In the genomic region with DNA sequence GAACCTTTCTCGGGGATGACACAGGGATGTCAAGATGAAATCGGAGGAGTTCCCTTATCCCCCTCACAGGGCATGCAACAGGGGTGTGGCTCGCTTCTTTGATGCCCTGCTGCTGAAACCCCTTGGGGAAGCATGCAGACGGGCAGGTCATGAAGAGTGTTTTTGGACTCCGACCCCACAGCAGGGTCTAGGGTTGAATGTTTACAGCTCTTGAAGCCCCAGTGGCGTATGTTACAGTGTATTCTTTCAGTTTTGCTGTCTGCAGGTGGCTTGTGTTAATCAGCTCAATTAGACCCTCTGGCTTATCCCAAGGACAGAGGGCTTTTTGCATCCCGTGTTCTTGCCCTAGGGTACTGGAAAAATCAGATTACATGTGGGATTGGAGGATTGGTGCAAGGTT, we compare ENCODE assay signal across 17 cellular contexts.
DNase-seq lines count a peak whose midpoint lies in the region; ATAC-seq, FAIRE-seq and TF ChIP-seq lines count a peak whose summit lies in the region.
"Had no signal": no experiment of that assay in that cellular context is flagged by ENCODE, and none has a peak within 500 bp of the region (broad histone marks: within the 10 kb centered on the region; RNA-seq: fewer than 3 reads in every experiment).

No MANE protein-coding gene starts in this region.

- ATAC-seq in HepG2 (peak; percentile 76), right lobe of liver (no peak)
- ATAC-seq: CD8-positive, alpha-beta T cell; GM23338 had no signal

- no peak overlapping the region for H3K4me3 Mint-ChIP-seq in nephron progenitor cell
- H3K4me3 Mint-ChIP-seq: B cell; CD8-positive, alpha-beta T cell; GM23338; HFFc6 had no signal

- no peaks in the 10 kb centered on the region for H3K36me3 Mint-ChIP-seq in nephron progenitor cell (ENCODE audit: low read depth)
- H3K36me3 Mint-ChIP-seq: CD8-positive, alpha-beta T cell had no signal

- no peaks in the 10 kb centered on the region for H3K9me3 Mint-ChIP-seq in nephron progenitor cell
- H3K9me3 Mint-ChIP-seq: CD8-positive, alpha-beta T cell; GM23338 had no signal

- no peak overlapping the region for H2AFZ ChIP-seq in HepG2 (ENCODE audit: low read length)
- H2AFZ ChIP-seq: GM23338 had no signal

- TF ChIP-seq EP300 in HepG2 (IDR thresholded peaks at IDR 0.05; ENCODE audit: low read depth in 2 of 2, low read length in 2 of 2) (no peak), HepG2 (CRISPR knock-in tag; IDR thresholded peaks at IDR 0.05; ENCODE audit: borderline replicate concordance) (no peak)

- TF ChIP-seq CTCF in HepG2 (CRISPR knock-in tag; IDR thresholded peaks at IDR 0.05) (no peak), right lobe of liver (IDR thresholded peaks at IDR 0.05) (no peak), nephron progenitor cell (IDR thresholded peaks at IDR 0.05) (no peak)

- TF ChIP-seq POLR2A in HepG2 (IDR thresholded peaks at IDR 0.05; ENCODE audit: insufficient read depth in 1 of 2, low read depth in 2 of 2, low read length in 2 of 2) (no peak), right lobe of liver (IDR thresholded peaks at IDR 0.05) (no peak)

- TF ChIP-seq RAD21 in HepG2 (CRISPR knock-in tag; IDR thresholded peaks at IDR 0.05): no peak

- WGBS in HepG2 (ENCODE audit: low lambda C conversion rate): 71% methylated on average over 7 of the region's 7 CpGs
- 72% methylated on average over 4 of the region's 7 CpGs for WGBS in right lobe of liver (ENCODE audit: insufficient coverage, low coverage, low lambda C conversion rate, missing lambda C conversion rate)

- POLR2A ChIA-PET in HepG2 (lab: Yijun Ruan, JAX): interaction anchor here (1.1 to 1.2 kb wide), 2 partner anchors 89 to 445 kb away, joined by 3 to 4 read pairs; no protein-coding TSS in a partner anchor

- H3K4me2 ChIP-seq in HepG2 (ENCODE audit: low read depth, low read length): peak overlapping the region; percentile 37
- H3K4me2 ChIP-seq: BLaER1 treated with 17β-estradiol and CSF1 and Interleukin-3, amounts not matched to agents 10 nM and 100 nM; GM23338 had no signal

- H3K4me3 ChIP-seq in HepG2 (replicated peaks in 1 of 3; ENCODE audit: insufficient read depth in 1 of 3, low read depth in 2 of 3, low read length in 3 of 3) (no peak overlapping the region), right lobe of liver (no peak overlapping the region)
- no peak overlapping the region for H3K4me3 ChIP-seq in effector memory CD4-positive, alpha-beta T cell (ENCODE audit: insufficient read depth, low read depth, low read length, poor library complexity, severe bottlenecking)
- H3K4me3 ChIP-seq: BLaER1 treated with 17β-estradiol and CSF1 and Interleukin-3, amounts not matched to agents 10 nM and 100 nM; GM23338 had no signal

- FAIRE-seq in HepG2 (lab: Jason Lieb, UNC): no peak
- FAIRE-seq: H54 had no signal

- no peaks in the 10 kb centered on the region for H3K79me2 ChIP-seq in HepG2 (ENCODE audit: insufficient read depth, low read length)

- no peaks in the 10 kb centered on the region for H4K20me1 ChIP-seq in HepG2 (ENCODE audit: insufficient read depth, low read length)
- H4K20me1 ChIP-seq: BLaER1 treated with 17β-estradiol and CSF1 and Interleukin-3, amounts not matched to agents 10 nM and 100 nM had no signal

- no peaks in the 10 kb centered on the region for H3K27me3 ChIP-seq in HepG2 (ENCODE audit: control insufficient read depth in 1 of 2, insufficient read depth in 2 of 2, low read length in 2 of 2)
- H3K27me3 ChIP-seq in right lobe of liver: no peaks in the 10 kb centered on the region
- no peaks in the 10 kb centered on the region for H3K27me3 ChIP-seq in effector memory CD4-positive, alpha-beta T cell (replicated peaks; ENCODE audit: control insufficient read depth, insufficient read depth, low read length, poor library complexity, severe bottlenecking)
- H3K27me3 ChIP-seq: BLaER1 treated with 17β-estradiol and CSF1 and Interleukin-3, amounts not matched to agents 10 nM and 100 nM had no signal

- H3K9me3 ChIP-seq in HepG2 (ENCODE audit: low read length): no peaks in the 10 kb centered on the region
- H3K9me3 ChIP-seq in right lobe of liver: no peaks in the 10 kb centered on the region
- H3K9me3 ChIP-seq in effector memory CD4-positive, alpha-beta T cell (ENCODE audit: control insufficient read depth, low read length): no peaks in the 10 kb centered on the region
- H3K9me3 ChIP-seq: BLaER1 treated with 17β-estradiol and CSF1 and Interleukin-3, amounts not matched to agents 10 nM and 100 nM had no signal

- no peaks in the 10 kb centered on the region for H3K36me3 ChIP-seq in HepG2 (replicated peaks in 1 of 2; ENCODE audit: control insufficient read depth in 1 of 2, insufficient read depth in 2 of 2, low read length in 2 of 2)
- no peaks in the 10 kb centered on the region for H3K36me3 ChIP-seq in right lobe of liver
- H3K36me3 ChIP-seq in effector memory CD4-positive, alpha-beta T cell (ENCODE audit: control insufficient read depth, insufficient read depth, low read length): no peaks in the 10 kb centered on the region
- H3K36me3 ChIP-seq: BLaER1 treated with 17β-estradiol and CSF1 and Interleukin-3, amounts not matched to agents 10 nM and 100 nM had no signal

- DNase-seq in HepG2 (ENCODE audit: low spot score) (peak; percentile 37), right lobe of liver (no peak), NCI-H82 treated with DMSO at 0.1 percent for 48 hours (lab: John Stamatoyannopoulos, UW; ENCODE audit: unreplicated experiment) (peak; percentile 54), nephron progenitor cell (no peak), NCI-H2227 treated with DMSO at 0.1 percent for 48 hours (lab: John Stamatoyannopoulos, UW) (no peak)
- no peak for DNase-seq in effector memory CD4-positive, alpha-beta T cell
- DNase-seq: Calu3; CD8-positive, alpha-beta T cell; DMS79 treated with DMSO at 0.1 percent for 48 hours; GF-D8; HCEC 1CT; HFFc6 had no signal

- CTCF ChIA-PET in HepG2 (lab: Yijun Ruan, JAX; ENCODE audit: low intra/inter-chr PET ratio, low total read pairs): no interaction called here

- H3K9ac ChIP-seq in HepG2 (ENCODE audit: insufficient read depth, low read depth, low read length): no peak overlapping the region
- H3K9ac ChIP-seq: BLaER1 treated with 17β-estradiol and CSF1 and Interleukin-3, amounts not matched to agents 10 nM and 100 nM had no signal

- H3K4me1 Mint-ChIP-seq in nephron progenitor cell: peaks cover 36% of the 10 kb centered on the region
- H3K4me1 Mint-ChIP-seq: B cell had no signal

- H3K4me1 ChIP-seq in HepG2 (ENCODE audit: insufficient read depth, low read length): peaks cover 17% of the 10 kb centered on the region
- no peaks in the 10 kb centered on the region for H3K4me1 ChIP-seq in right lobe of liver
- H3K4me1 ChIP-seq in effector memory CD4-positive, alpha-beta T cell (ENCODE audit: control insufficient read depth, insufficient read depth, low read length, poor library complexity, severe bottlenecking): no peaks in the 10 kb centered on the region
- H3K4me1 ChIP-seq: BLaER1 treated with 17β-estradiol and CSF1 and Interleukin-3, amounts not matched to agents 10 nM and 100 nM had no signal

- peaks cover 7% of the 10 kb centered on the region for H3K27me3 Mint-ChIP-seq in nephron progenitor cell (ENCODE audit: low read depth, poor library complexity)
- H3K27me3 Mint-ChIP-seq: B cell had no signal

- peak overlapping the region; percentile 28 for H3K27ac Mint-ChIP-seq in nephron progenitor cell
- H3K27ac Mint-ChIP-seq: B cell; CD8-positive, alpha-beta T cell; GM23338; HFFc6 had no signal

- intact Hi-C loops in HepG2 (cut with micrococcal nuclease; ENCODE audit: unreplicated experiment): no loop called here
- intact Hi-C loops in right lobe of liver (cut with DNase I): no loop called here

- H3K27ac ChIP-seq in HepG2 (ENCODE audit: extremely low read length, insufficient read depth, low read length) (peak overlapping the region; percentile 15), right lobe of liver (no peak overlapping the region)
- H3K27ac ChIP-seq in effector memory CD4-positive, alpha-beta T cell (ENCODE audit: insufficient read depth, low read length, poor library complexity, severe bottlenecking): no peak overlapping the region
- H3K27ac ChIP-seq: BLaER1 treated with 17β-estradiol and CSF1 and Interleukin-3, amounts not matched to agents 10 nM and 100 nM; HL-60 had no signal

- BruUV-seq in HepG2 (replicated peaks; lab: Mats Ljungman, UMichigan): no TSS peak

- in situ Hi-C loops in HepG2 (cut with HindIII; ENCODE audit: extremely low pct_ligation_motif_present, low pct_unique_long_range_greater_than_20kb): no loop called here

TF ChIP-seq in HepG2, 621 proteins besides CTCF, POLR2A, EP300 and RAD21 (continues in another document):
- TF ChIP-seq, protein P1, sequence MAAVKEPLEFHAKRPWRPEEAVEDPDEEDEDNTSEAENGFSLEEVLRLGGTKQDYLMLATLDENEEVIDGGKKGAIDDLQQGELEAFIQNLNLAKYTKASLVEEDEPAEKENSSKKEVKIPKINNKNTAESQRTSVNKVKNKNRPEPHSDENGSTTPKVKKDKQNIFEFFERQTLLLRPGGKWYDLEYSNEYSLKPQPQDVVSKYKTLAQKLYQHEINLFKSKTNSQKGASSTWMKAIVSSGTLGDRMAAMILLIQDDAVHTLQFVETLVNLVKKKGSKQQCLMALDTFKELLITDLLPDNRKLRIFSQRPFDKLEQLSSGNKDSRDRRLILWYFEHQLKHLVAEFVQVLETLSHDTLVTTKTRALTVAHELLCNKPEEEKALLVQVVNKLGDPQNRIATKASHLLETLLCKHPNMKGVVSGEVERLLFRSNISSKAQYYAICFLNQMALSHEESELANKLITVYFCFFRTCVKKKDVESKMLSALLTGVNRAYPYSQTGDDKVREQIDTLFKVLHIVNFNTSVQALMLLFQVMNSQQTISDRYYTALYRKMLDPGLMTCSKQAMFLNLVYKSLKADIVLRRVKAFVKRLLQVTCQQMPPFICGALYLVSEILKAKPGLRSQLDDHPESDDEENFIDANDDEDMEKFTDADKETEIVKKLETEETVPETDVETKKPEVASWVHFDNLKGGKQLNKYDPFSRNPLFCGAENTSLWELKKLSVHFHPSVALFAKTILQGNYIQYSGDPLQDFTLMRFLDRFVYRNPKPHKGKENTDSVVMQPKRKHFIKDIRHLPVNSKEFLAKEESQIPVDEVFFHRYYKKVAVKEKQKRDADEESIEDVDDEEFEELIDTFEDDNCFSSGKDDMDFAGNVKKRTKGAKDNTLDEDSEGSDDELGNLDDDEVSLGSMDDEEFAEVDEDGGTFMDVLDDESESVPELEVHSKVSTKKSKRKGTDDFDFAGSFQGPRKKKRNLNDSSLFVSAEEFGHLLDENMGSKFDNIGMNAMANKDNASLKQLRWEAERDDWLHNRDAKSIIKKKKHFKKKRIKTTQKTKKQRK (IDR thresholded peaks at IDR 0.05; ENCODE audit: low read length): no peak
- no peak for TF ChIP-seq FOSL1 (CRISPR knock-in tag; IDR thresholded peaks at IDR 0.05; ENCODE audit: borderline replicate concordance)
- TF ChIP-seq JUNB (CRISPR knock-in tag; IDR thresholded peaks at IDR 0.05; ENCODE audit: borderline replicate concordance): no peak
- TF ChIP-seq XBP1 (CRISPR knock-in tag; IDR thresholded peaks at IDR 0.05): no peak
- TF ChIP-seq ZNF501 (CRISPR knock-in tag; IDR thresholded peaks at IDR 0.05): 0 out of 2 replicates have a peak, but pooled peaks have one; percentile 19

Comparison
In these comparisons a context has a peak if more than half of its experiments do, and no peak if none do; other contexts are left out.
1. DNase-seq: peak in HepG2 (single experiment) and NCI-H82 treated with DMSO at 0.1 percent for 48 hours (single experiment); none in right lobe of liver (0 of 3), nephron progenitor cell (single experiment), effector memory CD4-positive, alpha-beta T cell (0 of 3) and NCI-H2227 treated with DMSO at 0.1 percent for 48 hours (single experiment).